In the genomic region with DNA sequence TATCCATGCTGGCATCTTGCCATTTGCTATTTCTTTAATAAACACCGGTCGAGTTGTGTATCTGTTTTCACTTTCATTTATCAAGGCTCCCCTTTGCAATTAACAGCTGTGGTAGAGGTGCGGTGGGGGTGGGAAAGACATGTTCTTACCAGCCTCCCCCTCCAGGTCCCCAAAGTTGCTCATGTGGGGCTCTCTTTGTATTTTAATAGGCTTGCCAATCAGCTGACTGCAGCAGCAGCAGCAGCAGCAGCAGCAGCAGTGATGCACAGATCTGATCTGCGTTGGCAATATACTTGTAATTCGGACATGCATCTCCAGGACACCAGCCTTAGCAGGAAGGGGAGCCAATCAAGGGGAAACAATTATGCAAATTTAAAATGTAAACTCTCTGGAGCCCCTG, we compare ENCODE assay signal across 12 cellular contexts. TPM values are rescaled to one million over a fixed set of nuclear protein-coding genes. Genes with fewer than 3 reads are reported as not detected.
DNase-seq lines count a peak whose midpoint lies in the region; ATAC-seq and TF ChIP-seq lines count a peak whose summit lies in the region.
"Had no signal": no experiment of that assay in that cellular context is flagged by ENCODE, and none has a peak within 500 bp of the region (broad histone marks: within the 10 kb centered on the region; RNA-seq: fewer than 3 reads in every experiment).

No MANE protein-coding gene starts in this region.

- peak; percentile 63 for ATAC-seq in GM18909 (IDR thresholded peaks at IDR 0.05; ENCODE audit: poor library complexity, unreplicated experiment)
- ATAC-seq in HG03108 (IDR thresholded peaks at IDR 0.05; ENCODE audit: unreplicated experiment): no peak

- no peaks in the 10 kb centered on the region for H3K27me3 ChIP-seq in mesendoderm (ENCODE audit: insufficient read depth, low read length, poor library complexity)
- H3K27me3 ChIP-seq: breast epithelium had no signal

- H3K4ac ChIP-seq in mesendoderm (ENCODE audit: low read depth, low read length): no peak overlapping the region

- DNase-seq in HFFc6: no peak
- DNase-seq in NCI-H2227 treated with DMSO at 0.1 percent for 48 hours (lab: John Stamatoyannopoulos, UW): peak; percentile 30
- DNase-seq in mesendoderm: peak; percentile 86
- no peak for DNase-seq in amniotic stem cell (lab: John Stamatoyannopoulos, UW)
- no peak for DNase-seq in AML-193 (lab: John Stamatoyannopoulos, UW)
- DNase-seq: activated T-cell treated with anti-CD3 and anti-CD28 coated beads for 4 hours, DMS53, stomach, T1000 had no signal

- no peak overlapping the region for H4K5ac ChIP-seq in mesendoderm (ENCODE audit: low read length)

- no peaks in the 10 kb centered on the region for H3K79me1 ChIP-seq in mesendoderm (ENCODE audit: low read length)

- H3K56ac ChIP-seq in mesendoderm (ENCODE audit: low read length): peak overlapping the region; percentile 35

- H3K4me3 Mint-ChIP-seq in HFFc6: peak overlapping the region; percentile 49

- peaks cover 22% of the 10 kb centered on the region for H3K27me3 Mint-ChIP-seq in HFFc6 (ENCODE audit: insufficient read depth)

- no peaks in the 10 kb centered on the region for H3K9me3 Mint-ChIP-seq in HFFc6

- peak overlapping the region; percentile 33 for H3K27ac ChIP-seq in mesendoderm (ENCODE audit: low read depth, low read length)
- H3K27ac ChIP-seq: breast epithelium, stomach had no signal

- no peak overlapping the region for H3K23ac ChIP-seq in mesendoderm (ENCODE audit: low read length)

- H2BK120ac ChIP-seq in mesendoderm (ENCODE audit: low read depth, low read length): no peak overlapping the region

- no peak overlapping the region for H3K27ac Mint-ChIP-seq in HFFc6

- no peak overlapping the region for H2BK15ac ChIP-seq in mesendoderm (replicated peaks; ENCODE audit: low read depth)

- no peak overlapping the region for H4K8ac ChIP-seq in mesendoderm (ENCODE audit: low read depth, low read length)

- H2AK5ac ChIP-seq in mesendoderm (ENCODE audit: low read length): no peak overlapping the region

- peaks cover 21% of the 10 kb centered on the region for H3K4me1 ChIP-seq in mesendoderm (ENCODE audit: control insufficient read depth, low read depth, low read length)
- H3K4me1 ChIP-seq: breast epithelium had no signal

- no peak overlapping the region for H3K18ac ChIP-seq in mesendoderm (ENCODE audit: low read length)

- H3K36me3 ChIP-seq in mesendoderm (ENCODE audit: control insufficient read depth, insufficient read depth, low read length): no peaks in the 10 kb centered on the region
- H3K36me3 ChIP-seq: breast epithelium, stomach had no signal

- no peak for TF ChIP-seq CTCF in HFFc6 (IDR thresholded peaks at IDR 0.05)

- no CpG with 5 or more reads among the region's 5 CpGs for WGBS in mesendoderm (ENCODE audit: extremely low coverage, insufficient coverage, low lambda C conversion rate)

- no peak overlapping the region for H3K4me3 ChIP-seq in mesendoderm (ENCODE audit: low read length)
- H3K4me3 ChIP-seq: breast epithelium had no signal

- H3K79me2 ChIP-seq in mesendoderm (ENCODE audit: control insufficient read depth, insufficient read depth, low read length): no peaks in the 10 kb centered on the region

- H2BK5ac ChIP-seq in mesendoderm (ENCODE audit: low read length): peak overlapping the region; percentile 58

- no peaks in the 10 kb centered on the region for H3K36me3 Mint-ChIP-seq in HFFc6 (ENCODE audit: low read depth)

- peaks cover 13% of the 10 kb centered on the region for H3K4me1 Mint-ChIP-seq in HFFc6 (ENCODE audit: low read depth)

- no peak overlapping the region for H3K9ac ChIP-seq in mesendoderm (ENCODE audit: low read length)

- no peak overlapping the region for H3K4me2 ChIP-seq in mesendoderm (ENCODE audit: low read length)

RNA-seq across cellular contexts. Expression of a gene that starts 40.3 kb away (rescaled TPM):
- 1 to 10 TPM; 1.5 to 4.3 (median 3.4) TPM for total RNA-seq in HFFc6 (2021; fragmentation: NEBNext Ultra II Directional; extraction: Animal tissue kit (Norgen Biotek cat#: 25700))
- 12.0 TPM for polyA plus RNA-seq in mesendoderm (2013, experiment 1 of 2)
- 12.9 TPM for polyA plus RNA-seq in mesendoderm (2013, experiment 2 of 2)

Comparison
In these comparisons a context has a peak if more than half of its experiments do, and no peak if none do; other contexts are left out.
1. DNase-seq: peak in NCI-H2227 treated with DMSO at 0.1 percent for 48 hours (single experiment) and mesendoderm (single experiment); none in HFFc6 (single experiment), amniotic stem cell (single experiment) and AML-193 (0 of 2).